Comparison of ENCODE assay signal across 1 cellular context in the genomic region with DNA sequence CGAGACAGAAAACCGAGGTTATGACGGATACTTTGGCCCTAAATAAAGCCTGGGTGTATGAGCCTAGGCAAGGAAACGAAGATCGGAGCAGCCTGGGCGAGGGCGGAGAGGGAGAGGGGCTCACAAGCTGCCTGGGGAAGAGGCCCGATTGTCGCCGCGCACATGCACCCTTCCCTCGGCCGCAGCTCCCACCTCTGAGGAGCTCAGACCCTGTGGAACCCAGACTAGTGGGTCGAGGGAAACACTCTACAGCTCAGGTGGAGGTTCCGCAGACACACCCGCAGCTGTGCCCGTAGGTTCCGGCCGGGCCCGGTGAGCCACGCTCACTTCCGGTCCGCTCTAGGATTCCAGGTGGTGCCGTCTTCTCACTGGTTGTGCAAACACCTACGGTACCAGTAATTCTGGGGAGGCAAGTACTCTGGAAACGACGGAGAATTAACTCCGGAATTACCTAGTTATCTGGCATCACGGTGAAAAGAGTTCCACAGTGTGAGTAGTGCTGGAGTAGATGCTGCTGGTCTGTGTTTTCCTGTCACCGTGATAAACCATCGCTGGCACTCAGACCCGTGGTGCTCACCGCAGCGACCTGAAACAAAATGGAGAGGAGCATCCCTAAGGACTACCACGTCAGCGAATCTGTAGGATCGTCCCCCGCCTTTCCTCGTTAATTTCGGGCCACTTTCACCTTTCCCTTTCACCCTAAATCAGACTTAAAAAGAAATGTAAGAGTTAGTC.
TF ChIP-seq lines count a peak whose summit lies in the region.

No MANE protein-coding gene starts in this region.

TF ChIP-seq in WTC11, 78 proteins besides CTCF, POLR2A, EP300 and RAD21 (continued from another document):
- TF ChIP-seq, protein P1, sequence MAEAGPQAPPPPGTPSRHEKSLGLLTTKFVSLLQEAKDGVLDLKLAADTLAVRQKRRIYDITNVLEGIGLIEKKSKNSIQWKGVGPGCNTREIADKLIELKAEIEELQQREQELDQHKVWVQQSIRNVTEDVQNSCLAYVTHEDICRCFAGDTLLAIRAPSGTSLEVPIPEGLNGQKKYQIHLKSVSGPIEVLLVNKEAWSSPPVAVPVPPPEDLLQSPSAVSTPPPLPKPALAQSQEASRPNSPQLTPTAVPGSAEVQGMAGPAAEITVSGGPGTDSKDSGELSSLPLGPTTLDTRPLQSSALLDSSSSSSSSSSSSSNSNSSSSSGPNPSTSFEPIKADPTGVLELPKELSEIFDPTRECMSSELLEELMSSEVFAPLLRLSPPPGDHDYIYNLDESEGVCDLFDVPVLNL (CRISPR knock-in tag; IDR thresholded peaks at IDR 0.05; ENCODE audit: borderline replicate concordance, low read depth) = no peak
- no peak for TF ChIP-seq ZNF317 (CRISPR knock-in tag; IDR thresholded peaks at IDR 0.05; ENCODE audit: borderline replicate concordance, low read depth)
- 0 out of 2 replicates have a peak, but pooled peaks have one; percentile 16 for TF ChIP-seq AFF4 (CRISPR knock-in tag; IDR thresholded peaks at IDR 0.05; ENCODE audit: borderline replicate concordance)
- TF ChIP-seq SP1 (CRISPR knock-in tag; conservative IDR thresholded peaks at IDR 0.05) = peak; percentile 42
- TF ChIP-seq CREM (CRISPR knock-in tag; IDR thresholded peaks at IDR 0.05) = no peak
- no peak for TF ChIP-seq ZBTB21 (CRISPR knock-in tag; IDR thresholded peaks at IDR 0.05; ENCODE audit: borderline replicate concordance)
- TF ChIP-seq KAT7 (CRISPR knock-in tag; IDR thresholded peaks at IDR 0.05; ENCODE audit: borderline replicate concordance) = 0 out of 2 replicates have a peak, but pooled peaks have one; percentile 15
- no peak for TF ChIP-seq ZNF423 (CRISPR knock-in tag; IDR thresholded peaks at IDR 0.05)
- TF ChIP-seq SMAD4 (CRISPR knock-in tag; IDR thresholded peaks at IDR 0.05) = no peak
- no peak for TF ChIP-seq GTF2I (CRISPR knock-in tag; conservative IDR thresholded peaks at IDR 0.05)
- TF ChIP-seq ZNF263 (CRISPR knock-in tag; IDR thresholded peaks at IDR 0.05; ENCODE audit: low read depth) = no peak
- TF ChIP-seq GRHL2 (CRISPR knock-in tag; IDR thresholded peaks at IDR 0.05; ENCODE audit: insufficient replicate concordance, severe bottlenecking) = no peak
- TF ChIP-seq HMGA2 (CRISPR knock-in tag; IDR thresholded peaks at IDR 0.05) = no peak
